Comparison of ENCODE assay signal across 14 cellular contexts in genomic region chr16:60204221-60204620, GRCh38.
"Had no signal": no experiment of that assay in that cellular context is flagged by ENCODE, and none has a peak within 500 bp of the region (broad histone marks: within the 10 kb centered on the region; RNA-seq: fewer than 3 reads in every experiment).

No MANE protein-coding gene starts in this region.

- H3K4me3 Mint-ChIP-seq: activated CD4-positive, alpha-beta memory T cell treated with anti-CD3 and anti-CD28 coated beads, Interleukin-2, amount 10 ng/mL, durations not matched to agents 7 days and 5 days; activated CD4-positive, alpha-beta T cell treated with anti-CD3 and anti-CD28 coated beads for 36 hours; activated T-cell treated with anti-CD3 and anti-CD28 coated beads, Interleukin-2, amount 50 U/mL, for 72 hours; stimulated activated naive CD8-positive, alpha-beta T cell treated with anti-CD3 and anti-CD28 coated beads, Interleukin-15, amount 100 ng/mL, for 72 hours; T-cell had no signal

- H3K36me3 ChIP-seq: brain microvascular endothelial cell, ovary, thoracic aorta, WERI-Rb-1 had no signal

- H3K4me3 ChIP-seq: ovary, thoracic aorta had no signal

- H3K36me3 Mint-ChIP-seq: T-cell had no signal

- H3K27ac Mint-ChIP-seq: activated CD4-positive, alpha-beta memory T cell treated with anti-CD3 and anti-CD28 coated beads, Interleukin-2, amount 10 ng/mL, durations not matched to agents 7 days and 5 days; activated CD4-positive, alpha-beta T cell treated with anti-CD3 and anti-CD28 coated beads for 36 hours; activated T-cell treated with anti-CD3 and anti-CD28 coated beads, Interleukin-2, amount 50 U/mL, for 72 hours; stimulated activated naive CD8-positive, alpha-beta T cell treated with anti-CD3 and anti-CD28 coated beads, Interleukin-15, amount 100 ng/mL, for 72 hours; T-cell had no signal

- H3K9me3 ChIP-seq: ovary, thoracic aorta had no signal

- H3K27me3 ChIP-seq: brain microvascular endothelial cell, ovary had no signal

- H3K27me3 Mint-ChIP-seq: activated CD4-positive, alpha-beta memory T cell treated with anti-CD3 and anti-CD28 coated beads, Interleukin-2, amount 10 ng/mL, durations not matched to agents 7 days and 5 days; activated CD4-positive, alpha-beta T cell treated with anti-CD3 and anti-CD28 coated beads for 36 hours; stimulated activated naive CD8-positive, alpha-beta T cell treated with anti-CD3 and anti-CD28 coated beads, Interleukin-15, amount 100 ng/mL, for 72 hours; T-cell had no signal

- H3K4me1 Mint-ChIP-seq: activated CD4-positive, alpha-beta memory T cell treated with anti-CD3 and anti-CD28 coated beads, Interleukin-2, amount 10 ng/mL, durations not matched to agents 7 days and 5 days; activated CD4-positive, alpha-beta T cell treated with anti-CD3 and anti-CD28 coated beads for 36 hours; stimulated activated naive CD8-positive, alpha-beta T cell treated with anti-CD3 and anti-CD28 coated beads, Interleukin-15, amount 100 ng/mL, for 72 hours; T-cell had no signal

- DNase-seq: activated CD4-positive, alpha-beta memory T cell treated with anti-CD3 and anti-CD28 coated beads, Interleukin-2, amount 10 ng/mL, durations not matched to agents 7 days and 5 days; activated CD4-positive, alpha-beta T cell treated with anti-CD3 and anti-CD28 coated beads for 36 hours; activated naive CD4-positive, alpha-beta T cell; activated T-cell treated with anti-CD3 and anti-CD28 coated beads, Interleukin-2, amount 50 U/mL, for 72 hours; brain microvascular endothelial cell; effector memory CD4-positive, alpha-beta T cell; left colon; ovary; stimulated activated CD4-positive, alpha-beta T cell treated with anti-CD3 and anti-CD28 coated beads, Interleukin-4, amount 100 ng/mL, for 4 hours; stimulated activated naive CD8-positive, alpha-beta T cell treated with anti-CD3 and anti-CD28 coated beads, Interleukin-15, amount 100 ng/mL, for 72 hours; T-cell; T1000; WERI-Rb-1 had no signal

- H3K27ac ChIP-seq: brain microvascular endothelial cell, ovary, thoracic aorta, WERI-Rb-1 had no signal

- ATAC-seq: activated CD4-positive, alpha-beta T cell treated with anti-CD3 and anti-CD28 coated beads for 36 hours; activated T-cell treated with anti-CD3 and anti-CD28 coated beads, Interleukin-2, amount 50 U/mL, for 72 hours; left colon; stimulated activated naive CD8-positive, alpha-beta T cell treated with anti-CD3 and anti-CD28 coated beads, Interleukin-15, amount 100 ng/mL, for 72 hours; T-cell had no signal
